In the genomic region with DNA sequence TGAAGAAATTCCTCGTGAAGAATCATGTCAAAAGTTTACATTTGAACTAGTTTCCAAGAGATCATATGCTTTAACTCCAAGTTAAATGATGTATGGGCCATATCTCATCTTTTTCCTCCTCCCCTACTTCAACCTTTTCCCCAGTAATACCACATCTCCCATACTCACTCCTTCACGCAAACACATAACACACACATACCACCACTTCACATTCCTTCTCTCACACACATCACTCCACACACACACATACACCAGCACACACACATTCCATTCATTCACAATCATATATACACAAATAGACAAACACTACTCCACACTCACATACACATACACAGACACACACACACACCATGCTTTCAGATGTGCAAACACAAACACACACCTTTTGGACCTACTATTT, we compare ENCODE assay signal across 2 cellular contexts.
TF ChIP-seq lines count a peak whose summit lies in the region.

No MANE protein-coding gene starts in this region.

TF ChIP-seq in HCT116, 20 proteins besides CTCF, POLR2A, EP300 and RAD21 (continued from another document):
- no peak for TF ChIP-seq MAX (IDR thresholded peaks at IDR 0.05)
- TF ChIP-seq JUND (IDR thresholded peaks at IDR 0.05), result no peak
- TF ChIP-seq, protein P1, sequence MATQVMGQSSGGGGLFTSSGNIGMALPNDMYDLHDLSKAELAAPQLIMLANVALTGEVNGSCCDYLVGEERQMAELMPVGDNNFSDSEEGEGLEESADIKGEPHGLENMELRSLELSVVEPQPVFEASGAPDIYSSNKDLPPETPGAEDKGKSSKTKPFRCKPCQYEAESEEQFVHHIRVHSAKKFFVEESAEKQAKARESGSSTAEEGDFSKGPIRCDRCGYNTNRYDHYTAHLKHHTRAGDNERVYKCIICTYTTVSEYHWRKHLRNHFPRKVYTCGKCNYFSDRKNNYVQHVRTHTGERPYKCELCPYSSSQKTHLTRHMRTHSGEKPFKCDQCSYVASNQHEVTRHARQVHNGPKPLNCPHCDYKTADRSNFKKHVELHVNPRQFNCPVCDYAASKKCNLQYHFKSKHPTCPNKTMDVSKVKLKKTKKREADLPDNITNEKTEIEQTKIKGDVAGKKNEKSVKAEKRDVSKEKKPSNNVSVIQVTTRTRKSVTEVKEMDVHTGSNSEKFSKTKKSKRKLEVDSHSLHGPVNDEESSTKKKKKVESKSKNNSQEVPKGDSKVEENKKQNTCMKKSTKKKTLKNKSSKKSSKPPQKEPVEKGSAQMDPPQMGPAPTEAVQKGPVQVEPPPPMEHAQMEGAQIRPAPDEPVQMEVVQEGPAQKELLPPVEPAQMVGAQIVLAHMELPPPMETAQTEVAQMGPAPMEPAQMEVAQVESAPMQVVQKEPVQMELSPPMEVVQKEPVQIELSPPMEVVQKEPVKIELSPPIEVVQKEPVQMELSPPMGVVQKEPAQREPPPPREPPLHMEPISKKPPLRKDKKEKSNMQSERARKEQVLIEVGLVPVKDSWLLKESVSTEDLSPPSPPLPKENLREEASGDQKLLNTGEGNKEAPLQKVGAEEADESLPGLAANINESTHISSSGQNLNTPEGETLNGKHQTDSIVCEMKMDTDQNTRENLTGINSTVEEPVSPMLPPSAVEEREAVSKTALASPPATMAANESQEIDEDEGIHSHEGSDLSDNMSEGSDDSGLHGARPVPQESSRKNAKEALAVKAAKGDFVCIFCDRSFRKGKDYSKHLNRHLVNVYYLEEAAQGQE (IDR thresholded peaks at IDR 0.05; ENCODE audit: low read depth), result no peak
- TF ChIP-seq ELF1 (IDR thresholded peaks at IDR 0.05; ENCODE audit: borderline replicate concordance, low read depth), result no peak
- no peak for TF ChIP-seq EZH2phosphoT487 (IDR thresholded peaks at IDR 0.05; ENCODE audit: borderline replicate concordance)
- TF ChIP-seq EZH2 (IDR thresholded peaks at IDR 0.05), result no peak
- TF ChIP-seq SIN3A (IDR thresholded peaks at IDR 0.05; ENCODE audit: low read depth), result no peak
- TF ChIP-seq POLR2AphosphoS5 (IDR thresholded peaks at IDR 0.05; ENCODE audit: low read depth, low read length), result no peak
- TF ChIP-seq ZNF274 (IDR thresholded peaks at IDR 0.05; ENCODE audit: low read depth, low read length), result no peak
- TF ChIP-seq TCF7L2 (IDR thresholded peaks at IDR 0.05; ENCODE audit: borderline replicate concordance, extremely low read depth, insufficient read depth, insufficient read length), result no peak
- no peak for TF ChIP-seq SRF (IDR thresholded peaks at IDR 0.05; ENCODE audit: low read depth)
- no peak for TF ChIP-seq ZBTB33 (IDR thresholded peaks at IDR 0.05; ENCODE audit: extremely low read depth, insufficient replicate concordance, low read length)
- no peak for TF ChIP-seq EGR1 (IDR thresholded peaks at IDR 0.05; ENCODE audit: low read depth)

TF ChIP-seq in K562, 482 proteins besides CTCF, POLR2A, EP300 and RAD21 (continued from another document):
- no peak for TF ChIP-seq ZNF395 (CRISPR knock-in tag; IDR thresholded peaks at IDR 0.05)
- peak in 1 of 2 experiments; percentile 63; a peak in 1 of 4 replicates for TF ChIP-seq MLLT1 (IDR thresholded peaks at IDR 0.05)
- 0 out of 2 replicates have a peak, but pooled peaks have one; percentile 62 for TF ChIP-seq HLTF (IDR thresholded peaks at IDR 0.05)
- TF ChIP-seq ELF4 (CRISPR knock-in tag; IDR thresholded peaks at IDR 0.05), result peak; percentile 16; the same call in 1 of the 2 replicates
- TF ChIP-seq SAP30 (IDR thresholded peaks at IDR 0.05; ENCODE audit: borderline replicate concordance, insufficient read depth, low read depth, low read length, poor library complexity, severe bottlenecking), result no peak
- no peak for TF ChIP-seq PURB (CRISPR knock-in tag; IDR thresholded peaks at IDR 0.05; ENCODE audit: low read depth)
- 0 out of 2 replicates have a peak, but pooled peaks have one; percentile 10 for TF ChIP-seq ARID1B (IDR thresholded peaks at IDR 0.05)
- no peak for TF ChIP-seq ZBED1 (IDR thresholded peaks at IDR 0.05)
- TF ChIP-seq E2F8 (IDR thresholded peaks at IDR 0.05; ENCODE audit: low read depth, partially characterized antibody), result no peak
- no peak for TF ChIP-seq TCF3 (CRISPR knock-in tag; IDR thresholded peaks at IDR 0.05)
- no peak for TF ChIP-seq ZNF311 (CRISPR knock-in tag; IDR thresholded peaks at IDR 0.05)
- TF ChIP-seq, protein P2, sequence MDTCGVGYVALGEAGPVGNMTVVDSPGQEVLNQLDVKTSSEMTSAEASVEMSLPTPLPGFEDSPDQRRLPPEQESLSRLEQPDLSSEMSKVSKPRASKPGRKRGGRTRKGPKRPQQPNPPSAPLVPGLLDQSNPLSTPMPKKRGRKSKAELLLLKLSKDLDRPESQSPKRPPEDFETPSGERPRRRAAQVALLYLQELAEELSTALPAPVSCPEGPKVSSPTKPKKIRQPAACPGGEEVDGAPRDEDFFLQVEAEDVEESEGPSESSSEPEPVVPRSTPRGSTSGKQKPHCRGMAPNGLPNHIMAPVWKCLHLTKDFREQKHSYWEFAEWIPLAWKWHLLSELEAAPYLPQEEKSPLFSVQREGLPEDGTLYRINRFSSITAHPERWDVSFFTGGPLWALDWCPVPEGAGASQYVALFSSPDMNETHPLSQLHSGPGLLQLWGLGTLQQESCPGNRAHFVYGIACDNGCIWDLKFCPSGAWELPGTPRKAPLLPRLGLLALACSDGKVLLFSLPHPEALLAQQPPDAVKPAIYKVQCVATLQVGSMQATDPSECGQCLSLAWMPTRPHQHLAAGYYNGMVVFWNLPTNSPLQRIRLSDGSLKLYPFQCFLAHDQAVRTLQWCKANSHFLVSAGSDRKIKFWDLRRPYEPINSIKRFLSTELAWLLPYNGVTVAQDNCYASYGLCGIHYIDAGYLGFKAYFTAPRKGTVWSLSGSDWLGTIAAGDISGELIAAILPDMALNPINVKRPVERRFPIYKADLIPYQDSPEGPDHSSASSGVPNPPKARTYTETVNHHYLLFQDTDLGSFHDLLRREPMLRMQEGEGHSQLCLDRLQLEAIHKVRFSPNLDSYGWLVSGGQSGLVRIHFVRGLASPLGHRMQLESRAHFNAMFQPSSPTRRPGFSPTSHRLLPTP (IDR thresholded peaks at IDR 0.05; ENCODE audit: borderline replicate concordance, extremely low read depth, insufficient read length), result no peak
- 0 out of 2 replicates have a peak, but pooled peaks have one; percentile 21 for TF ChIP-seq EHMT2 (IDR thresholded peaks at IDR 0.05)
- TF ChIP-seq CSDE1 (IDR thresholded peaks at IDR 0.05), result 0 out of 4 replicates have a peak, but pooled peaks of 1 of the 2 experiments have one; percentile 52
- TF ChIP-seq SMARCA5 (IDR thresholded peaks at IDR 0.05), result no peak
- TF ChIP-seq NKRF (IDR thresholded peaks at IDR 0.05; ENCODE audit: borderline replicate concordance), result 0 out of 2 replicates have a peak, but pooled peaks have one; percentile 26
